ENCODE assay signal across 8 cellular contexts in genomic region chr20:41003143-41003932, GRCh38. TPM values are rescaled to one million over a fixed set of nuclear protein-coding genes. Genes with fewer than 3 reads are reported as not detected.
DNase-seq lines count a peak whose midpoint lies in the region; ATAC-seq and TF ChIP-seq lines count a peak whose summit lies in the region.

No MANE protein-coding gene starts in this region.

- intact Hi-C loops in activated naive CD4-positive, alpha-beta T cell treated with anti-CD3 and anti-CD28 coated beads for 36 hours (cut with micrococcal nuclease): loop anchor here (1.0 to 5.0 kb wide), 5 partner anchors 13 to 154 kb away; partner anchors contain the start of gene TOP1
- intact Hi-C loops in left ventricle myocardium superior (cut with micrococcal nuclease): no loop called here

- 7% methylated on average over 11 of the region's 12 CpGs for WGBS in SK-N-SH (ENCODE audit: low lambda C conversion rate)
- 23% methylated on average over 12 of the region's 12 CpGs for WGBS in smooth muscle cell (ENCODE audit: low lambda C conversion rate)

- peak; percentile 98 for DNase-seq in BJ (ENCODE audit: low read depth)
- DNase-seq in HS-27A (ENCODE audit: low read depth): peak; percentile 99
- DNase-seq in SK-N-SH: no peak
- DNase-seq in activated naive CD4-positive, alpha-beta T cell treated with anti-CD3 and anti-CD28 coated beads for 36 hours: peak; percentile 77
- peak; percentile 55 for DNase-seq in left ventricle myocardium superior
- DNase-seq in smooth muscle cell (lab: John Stamatoyannopoulos, UW; ENCODE audit: unreplicated experiment): no peak
- DNase-seq in DMS114 treated with DMSO at 0.1 percent for 48 hours (lab: John Stamatoyannopoulos, UW; ENCODE audit: unreplicated experiment): no peak

- H3K4me3 ChIP-seq in BJ (ENCODE audit: low read depth, low read length) (peak overlapping the region; percentile 36), SK-N-SH (ENCODE audit: low read depth in 2 of 2, low read length in 1 of 2) (peak overlapping the region; percentile 14 to 26; a peak in 3 of 4 replicates), smooth muscle cell (no peak overlapping the region)

- H3K9ac ChIP-seq in SK-N-SH: peak overlapping the region; percentile 74
- peak overlapping the region; percentile 84 for H3K9ac ChIP-seq in smooth muscle cell (ENCODE audit: low read depth)

- H3K27me3 Mint-ChIP-seq in activated naive CD4-positive, alpha-beta T cell treated with anti-CD3 and anti-CD28 coated beads for 36 hours (ENCODE audit: low read depth): no peaks in the 10 kb centered on the region

- H3K9me3 ChIP-seq in SK-N-SH: no peaks in the 10 kb centered on the region
- no peaks in the 10 kb centered on the region for H3K9me3 ChIP-seq in smooth muscle cell (replicated peaks; ENCODE audit: low read depth)

- ATAC-seq in left ventricle myocardium superior (peak; percentile 63), GM18858 (IDR thresholded peaks at IDR 0.05; ENCODE audit: unreplicated experiment) (no peak)

- H3K4me2 ChIP-seq in SK-N-SH (peak overlapping the region; percentile 71), smooth muscle cell (peak overlapping the region; percentile 66)

- H3K36me3 ChIP-seq in BJ (ENCODE audit: control insufficient read depth, insufficient read depth, low read length): no peaks in the 10 kb centered on the region
- H3K36me3 ChIP-seq in SK-N-SH (replicated peaks in 1 of 2; ENCODE audit: control insufficient read depth in 1 of 2, insufficient read depth in 2 of 2, low read length in 1 of 2): no peaks in the 10 kb centered on the region
- no peaks in the 10 kb centered on the region for H3K36me3 ChIP-seq in smooth muscle cell (ENCODE audit: low read depth)

- H3K4me1 Mint-ChIP-seq in activated naive CD4-positive, alpha-beta T cell treated with anti-CD3 and anti-CD28 coated beads for 36 hours (ENCODE audit: low read depth): peaks cover 23% of the 10 kb centered on the region

- peak overlapping the region; percentile 62 to 99; a peak in 3 of 4 replicates for H3K27ac ChIP-seq in SK-N-SH (ENCODE audit: low read depth in 2 of 2, low read length in 1 of 2)
- H3K27ac ChIP-seq in smooth muscle cell (ENCODE audit: low read depth): peak overlapping the region; percentile 96

- no peaks in the 10 kb centered on the region for H3K36me3 Mint-ChIP-seq in activated naive CD4-positive, alpha-beta T cell treated with anti-CD3 and anti-CD28 coated beads for 36 hours (ENCODE audit: low read depth)

- TF ChIP-seq RAD21 in SK-N-SH (IDR thresholded peaks at IDR 0.05; ENCODE audit: low read length): no peak

- H4K20me1 ChIP-seq in SK-N-SH (ENCODE audit: insufficient read depth) (no peaks in the 10 kb centered on the region), smooth muscle cell (ENCODE audit: low read depth) (no peaks in the 10 kb centered on the region)

- CTCF ChIA-PET in BJ (lab: Yijun Ruan, JAX) (interaction anchor here (1.1 to 1.3 kb wide), 2 partner anchors 12 to 92 kb away, joined by 3 to 6 read pairs; no protein-coding TSS in a partner anchor), SK-N-SH (lab: Yijun Ruan, JAX) (interaction anchor here (0.6 to 1.5 kb wide), 2 partner anchors 13 to 35 kb away, joined by 3 to 5 read pairs; no protein-coding TSS in a partner anchor)
- CTCF ChIA-PET in activated naive CD4-positive, alpha-beta T cell treated with anti-CD3 and anti-CD28 coated beads for 36 hours (lab: Charles Lee): interaction anchor here (1.7 kb wide), 1 partner anchor 12 kb away, joined by 9 read pairs; no protein-coding TSS in a partner anchor

- H3F3A ChIP-seq in SK-N-SH (replicated peaks; ENCODE audit: insufficient read depth) (peaks cover 33% of the 10 kb centered on the region), smooth muscle cell (ENCODE audit: low read depth) (peaks cover 26% of the 10 kb centered on the region)

- H3K79me2 ChIP-seq in SK-N-SH (ENCODE audit: insufficient read depth) (0 out of 2 replicates have a peak, but pooled peaks cover 6% of the 10 kb centered on the region), smooth muscle cell (ENCODE audit: low read depth) (no peaks in the 10 kb centered on the region)

- H3K4me1 ChIP-seq in SK-N-SH (ENCODE audit: control insufficient read depth in 1 of 2, insufficient read depth in 2 of 2, low read depth in 1 of 2, low read length in 1 of 2) (peaks cover 5 to 47% of the 10 kb centered on the region in 2 experiments; a peak in 3 of 4 replicates), smooth muscle cell (ENCODE audit: low read depth) (peaks cover 3% of the 10 kb centered on the region)

- H3K4me3 Mint-ChIP-seq in activated naive CD4-positive, alpha-beta T cell treated with anti-CD3 and anti-CD28 coated beads for 36 hours: peak overlapping the region; percentile 45

- no peaks in the 10 kb centered on the region for H3K9me2 ChIP-seq in SK-N-SH

- H3K9me3 Mint-ChIP-seq in activated naive CD4-positive, alpha-beta T cell treated with anti-CD3 and anti-CD28 coated beads for 36 hours: no peaks in the 10 kb centered on the region

- TF ChIP-seq EP300 in SK-N-SH (IDR thresholded peaks at IDR 0.05; ENCODE audit: borderline replicate concordance in 1 of 2, low read depth in 1 of 2, low read length in 1 of 2): no peak; a peak in 1 of 4 replicates

- peak overlapping the region; percentile 49 for H2AFZ ChIP-seq in SK-N-SH (ENCODE audit: low read depth)
- peak overlapping the region; percentile 60 for H2AFZ ChIP-seq in smooth muscle cell (ENCODE audit: low read depth)

- peak overlapping the region; percentile 90 for H3K27ac Mint-ChIP-seq in activated naive CD4-positive, alpha-beta T cell treated with anti-CD3 and anti-CD28 coated beads for 36 hours

- TF ChIP-seq CTCF in BJ (IDR thresholded peaks at IDR 0.05; ENCODE audit: insufficient read depth, low read depth, low read length) (no peak), SK-N-SH (IDR thresholded peaks at IDR 0.05) (no peak), smooth muscle cell (IDR thresholded peaks at IDR 0.05; ENCODE audit: borderline replicate concordance, insufficient read depth, poor library complexity, severe bottlenecking) (no peak)

- no peaks in the 10 kb centered on the region for H3K27me3 ChIP-seq in BJ (ENCODE audit: control insufficient read depth, insufficient read depth, low read length)
- H3K27me3 ChIP-seq in SK-N-SH (ENCODE audit: insufficient read depth): no peaks in the 10 kb centered on the region
- no peaks in the 10 kb centered on the region for H3K27me3 ChIP-seq in smooth muscle cell (ENCODE audit: low read depth)

- POLR2A ChIA-PET in BJ (lab: Charles Lee): no interaction called here
- POLR2A ChIA-PET in SK-N-SH (lab: Yijun Ruan, JAX): no interaction called here

TF ChIP-seq in SK-N-SH, 30 proteins besides CTCF, POLR2A, EP300 and RAD21 (continues in another document):
- peak; percentile 39 for TF ChIP-seq POLR2AphosphoS5 (IDR thresholded peaks at IDR 0.05; ENCODE audit: low read depth, low read length)
- 0 out of 2 replicates have a peak, but pooled peaks have one; percentile 16 for TF ChIP-seq GABPA (IDR thresholded peaks at IDR 0.05; ENCODE audit: low read depth)
- TF ChIP-seq MEF2A (IDR thresholded peaks at IDR 0.05; ENCODE audit: borderline replicate concordance, low read depth): no peak
- no peak for TF ChIP-seq TAF1 (IDR thresholded peaks at IDR 0.05; ENCODE audit: borderline replicate concordance, low read depth, low read length)
- peak; percentile 91 for TF ChIP-seq USF1 (IDR thresholded peaks at IDR 0.05; ENCODE audit: borderline replicate concordance, low read depth)
- TF ChIP-seq FOXM1 (IDR thresholded peaks at IDR 0.05; ENCODE audit: low read depth): 0 out of 2 replicates have a peak, but pooled peaks have one; percentile 7
- no peak for TF ChIP-seq RCOR1 (IDR thresholded peaks at IDR 0.05; ENCODE audit: low read length)
- TF ChIP-seq MXI1 (IDR thresholded peaks at IDR 0.05; ENCODE audit: low read depth, low read length): no peak
- peak; percentile 68 for TF ChIP-seq TCF12 (IDR thresholded peaks at IDR 0.05)
- TF ChIP-seq SIN3A (IDR thresholded peaks at IDR 0.05; ENCODE audit: borderline replicate concordance, low read depth, low read length): no peak; the same call in 1 of the 2 replicates
- TF ChIP-seq NFIC (IDR thresholded peaks at IDR 0.05; ENCODE audit: borderline replicate concordance): peak; percentile 57
- TF ChIP-seq NRF1 (IDR thresholded peaks at IDR 0.05; ENCODE audit: low read depth, low read length): no peak
- TF ChIP-seq ELF1 (IDR thresholded peaks at IDR 0.05): peak; percentile 28; the same call in 1 of the 2 replicates
- TF ChIP-seq, protein P1, sequence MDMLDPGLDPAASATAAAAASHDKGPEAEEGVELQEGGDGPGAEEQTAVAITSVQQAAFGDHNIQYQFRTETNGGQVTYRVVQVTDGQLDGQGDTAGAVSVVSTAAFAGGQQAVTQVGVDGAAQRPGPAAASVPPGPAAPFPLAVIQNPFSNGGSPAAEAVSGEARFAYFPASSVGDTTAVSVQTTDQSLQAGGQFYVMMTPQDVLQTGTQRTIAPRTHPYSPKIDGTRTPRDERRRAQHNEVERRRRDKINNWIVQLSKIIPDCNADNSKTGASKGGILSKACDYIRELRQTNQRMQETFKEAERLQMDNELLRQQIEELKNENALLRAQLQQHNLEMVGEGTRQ (IDR thresholded peaks at IDR 0.05; ENCODE audit: borderline replicate concordance, low read depth, low read length): no peak
- TF ChIP-seq SMC3 (IDR thresholded peaks at IDR 0.05; ENCODE audit: low read depth, low read length): no peak

RNA-seq across cellular contexts. Expression of gene TOP1, which starts 25.3 kb away (rescaled TPM):
- polyA plus RNA-seq in BJ (2011; rRNA removed) (4.0 and 8.0 TPM in 2 replicates), SK-N-SH (2012; rRNA removed) (8.9 and 11.9 TPM in 2 replicates), smooth muscle cell (17.0 and 23.6 TPM in 2 replicates)
- 6.8 and 9.9 TPM in 2 replicates for polyA minus RNA-seq in BJ (2011; rRNA and poly(A)+ RNA removed)
- polyA plus RNA-seq in SK-N-SH (2012; cell fraction: cytosol; rRNA removed): 16.8 and 20.3 TPM in 2 replicates
- polyA plus RNA-seq in SK-N-SH (2012; cell fraction: nucleus; rRNA removed): 9.4 and 16.9 TPM in 2 replicates
- 10 to 100 TPM; 91.7 to 92.6 TPM for total RNA-seq in activated naive CD4-positive, alpha-beta T cell treated with anti-CD3 and anti-CD28 coated beads for 36 hours
- total RNA-seq in left ventricle myocardium superior (25.3 TPM), smooth muscle cell (28.6 and 28.9 TPM in 2 replicates)

Comparison
In these comparisons a context has a peak if more than half of its experiments do, and no peak if none do; other contexts are left out.
1. DNase-seq: peak in BJ (single experiment), HS-27A (single experiment), activated naive CD4-positive, alpha-beta T cell treated with anti-CD3 and anti-CD28 coated beads for 36 hours (single experiment) and left ventricle myocardium superior (single experiment); none in SK-N-SH (single experiment), smooth muscle cell (single experiment) and DMS114 treated with DMSO at 0.1 percent for 48 hours (single experiment).